In genomic region chr2:27921424-27921823, GRCh38 we compare ENCODE assay signal across 1 cellular context.
TF ChIP-seq lines count a peak whose summit lies in the region.

No MANE protein-coding gene starts in this region.

TF ChIP-seq in endothelial cell of umbilical vein, 7 proteins besides CTCF, POLR2A, EP300 and RAD21 (continued from another document):
- TF ChIP-seq MAX (IDR thresholded peaks at IDR 0.05; ENCODE audit: insufficient read depth, insufficient read length) (no peak), EZH2 (IDR thresholded peaks at IDR 0.05; ENCODE audit: borderline replicate concordance, low read depth, low read length, severe bottlenecking) (no peak)
